Comparison of ENCODE assay signal across 9 cellular contexts in the genomic region with DNA sequence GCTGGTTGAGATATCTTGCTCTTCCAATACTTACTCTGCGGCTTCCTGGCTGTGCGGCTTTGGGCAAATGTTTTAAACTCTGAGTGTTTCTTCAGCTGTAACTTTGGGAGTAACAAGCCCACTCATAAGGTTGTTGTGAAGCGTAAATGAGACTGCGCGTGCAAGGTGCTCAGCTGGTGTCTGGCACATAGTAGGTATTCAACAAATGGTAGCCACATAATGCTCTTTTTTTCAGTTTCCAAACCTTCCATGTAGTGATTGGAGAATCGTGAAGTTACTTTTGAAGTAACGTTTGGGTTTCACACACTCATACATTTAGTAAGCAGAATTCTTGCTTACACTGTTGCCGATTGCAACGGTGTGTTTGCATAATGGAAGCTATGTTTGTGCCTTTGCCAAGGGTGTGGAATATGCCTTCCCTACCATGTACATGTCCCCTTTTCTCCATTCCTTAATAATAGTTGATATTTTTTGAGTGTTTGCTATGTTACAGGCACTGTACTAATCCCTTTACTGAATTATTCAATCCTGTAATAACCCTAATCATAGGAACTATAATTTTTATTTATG. TPM values are rescaled to one million over a fixed set of nuclear protein-coding genes. Genes with fewer than 3 reads are reported as not detected.
A peak's percentile ranks its signal among the peaks of the same experiment; 100 is the strongest.
DNase-seq lines count a peak whose midpoint lies in the region; ATAC-seq lines count a peak whose summit lies in the region.
"Had no signal": no experiment of that assay in that cellular context is flagged by ENCODE, and none has a peak within 500 bp of the region (broad histone marks: within the 10 kb centered on the region; RNA-seq: fewer than 3 reads in every experiment).

No MANE protein-coding gene starts in this region.

- H3K27me3 ChIP-seq in iPS DF 6.9 (ENCODE audit: control insufficient read depth, insufficient read depth, low read length): no peaks in the 10 kb centered on the region

- peaks cover 2% of the 10 kb centered on the region for H3K9me3 Mint-ChIP-seq in activated CD4-positive, alpha-beta memory T cell treated with anti-CD3 and anti-CD28 coated beads, Interleukin-2, amount 10 ng/mL, durations not matched to agents 7 days and 5 days
- no peaks in the 10 kb centered on the region for H3K9me3 Mint-ChIP-seq in stimulated activated effector memory CD8-positive, alpha-beta T cell treated with anti-CD3 and anti-CD28 coated beads, Interleukin-12 subunit alpha, Interleukin-12 subunit beta, amount 100 ng/mL, for 72 hours

- H3K4me3 ChIP-seq in iPS DF 6.9 (ENCODE audit: low read length): peak overlapping the region; percentile 69

- H3K36me3 Mint-ChIP-seq in activated CD4-positive, alpha-beta memory T cell treated with anti-CD3 and anti-CD28 coated beads, Interleukin-2, amount 10 ng/mL, durations not matched to agents 7 days and 5 days (ENCODE audit: low read depth): peaks cover 3% of the 10 kb centered on the region
- peaks cover 14% of the 10 kb centered on the region for H3K36me3 Mint-ChIP-seq in stimulated activated effector memory CD8-positive, alpha-beta T cell treated with anti-CD3 and anti-CD28 coated beads, Interleukin-12 subunit alpha, Interleukin-12 subunit beta, amount 100 ng/mL, for 72 hours

- no peak for DNase-seq in activated CD4-positive, alpha-beta memory T cell treated with anti-CD3 and anti-CD28 coated beads, Interleukin-2, amount 10 ng/mL, durations not matched to agents 7 days and 5 days
- DNase-seq in iPS DF 6.9 (ENCODE audit: low read depth, low spot score) (no peak), NCI-H2227 treated with DMSO at 0.1 percent for 48 hours (lab: John Stamatoyannopoulos, UW) (no peak)
- DNase-seq in stimulated activated effector memory CD8-positive, alpha-beta T cell treated with anti-CD3 and anti-CD28 coated beads, Interleukin-12 subunit alpha, Interleukin-12 subunit beta, amount 100 ng/mL, for 72 hours (ENCODE audit: low spot score in 2 of 2): no peak
- DNase-seq: stimulated activated CD4-positive, alpha-beta T cell treated with anti-CD3 and anti-CD28 coated beads, Interleukin-15, amount 100 ng/mL, for 24 hours had no signal

- WGBS in iPS DF 6.9 (ENCODE audit: insufficient coverage, insufficient read length): no CpG with 5 or more reads among the region's 9 CpGs

- H3K36me3 ChIP-seq in iPS DF 6.9 (ENCODE audit: control insufficient read depth, insufficient read depth, low read length): no peaks in the 10 kb centered on the region

- H3K9me3 ChIP-seq in iPS DF 6.9 (ENCODE audit: control insufficient read depth, insufficient read depth, low read length): no peaks in the 10 kb centered on the region

- H3K27ac ChIP-seq in iPS DF 6.9 (ENCODE audit: low read length): no peak overlapping the region

- POLR2A ChIA-PET in activated CD4-positive, alpha-beta memory T cell treated with anti-CD3 and anti-CD28 coated beads, Interleukin-2, amount 10 ng/mL, durations not matched to agents 7 days and 5 days (lab: Charles Lee): interaction anchor here (1.2 to 3.6 kb wide), 5 partner anchors 28 to 160 kb away, joined by 3 to 16 read pairs (median 11); a partner anchor contains a TSS

- peak overlapping the region; percentile 86 for H3K27ac Mint-ChIP-seq in activated CD4-positive, alpha-beta memory T cell treated with anti-CD3 and anti-CD28 coated beads, Interleukin-2, amount 10 ng/mL, durations not matched to agents 7 days and 5 days
- H3K27ac Mint-ChIP-seq in stimulated activated effector memory CD8-positive, alpha-beta T cell treated with anti-CD3 and anti-CD28 coated beads, Interleukin-12 subunit alpha, Interleukin-12 subunit beta, amount 100 ng/mL, for 72 hours: peak overlapping the region; percentile 94

- H3K4me1 Mint-ChIP-seq in activated CD4-positive, alpha-beta memory T cell treated with anti-CD3 and anti-CD28 coated beads, Interleukin-2, amount 10 ng/mL, durations not matched to agents 7 days and 5 days: peaks cover 35% of the 10 kb centered on the region
- peaks cover 22% of the 10 kb centered on the region for H3K4me1 Mint-ChIP-seq in stimulated activated effector memory CD8-positive, alpha-beta T cell treated with anti-CD3 and anti-CD28 coated beads, Interleukin-12 subunit alpha, Interleukin-12 subunit beta, amount 100 ng/mL, for 72 hours

- peak; percentile 9 for ATAC-seq in HG02943 (IDR thresholded peaks at IDR 0.05; ENCODE audit: low read depth, unreplicated experiment)
- ATAC-seq in stimulated activated effector memory CD8-positive, alpha-beta T cell treated with anti-CD3 and anti-CD28 coated beads, Interleukin-12 subunit alpha, Interleukin-12 subunit beta, amount 100 ng/mL, for 72 hours: no peak
- ATAC-seq in HG03460 (IDR thresholded peaks at IDR 0.05; ENCODE audit: unreplicated experiment): no peak
- ATAC-seq in GM21723 (IDR thresholded peaks at IDR 0.05; ENCODE audit: unreplicated experiment): no peak
- no peak for ATAC-seq in GM21423 (IDR thresholded peaks at IDR 0.05; ENCODE audit: unreplicated experiment)

- H3K4me3 Mint-ChIP-seq in activated CD4-positive, alpha-beta memory T cell treated with anti-CD3 and anti-CD28 coated beads, Interleukin-2, amount 10 ng/mL, durations not matched to agents 7 days and 5 days: peak overlapping the region; percentile 89
- peak overlapping the region; percentile 86 for H3K4me3 Mint-ChIP-seq in stimulated activated effector memory CD8-positive, alpha-beta T cell treated with anti-CD3 and anti-CD28 coated beads, Interleukin-12 subunit alpha, Interleukin-12 subunit beta, amount 100 ng/mL, for 72 hours

- no peaks in the 10 kb centered on the region for H3K4me1 ChIP-seq in iPS DF 6.9 (ENCODE audit: control insufficient read depth, insufficient read depth, low read length)

- CTCF ChIA-PET in activated CD4-positive, alpha-beta memory T cell treated with anti-CD3 and anti-CD28 coated beads, Interleukin-2, amount 10 ng/mL, durations not matched to agents 7 days and 5 days (lab: Charles Lee): interaction anchor here (0.6 to 1.1 kb wide), 4 partner anchors 8 to 134 kb away, joined by 3 to 5 read pairs (median 4); no protein-coding TSS in a partner anchor

- H3K27me3 Mint-ChIP-seq in activated CD4-positive, alpha-beta memory T cell treated with anti-CD3 and anti-CD28 coated beads, Interleukin-2, amount 10 ng/mL, durations not matched to agents 7 days and 5 days: no peaks in the 10 kb centered on the region

RNA-seq across cellular contexts. Expression of a gene that starts 0.8 kb away (rescaled TPM):
- total RNA-seq in activated CD4-positive, alpha-beta memory T cell treated with anti-CD3 and anti-CD28 coated beads, Interleukin-2, amount 10 ng/mL, durations not matched to agents 7 days and 5 days: 10 to 100 TPM; 12.1 to 15.3 TPM
